Comparison of ENCODE assay signal across 1 cellular context in genomic region chr17:41483991-41484826, GRCh38.
TF ChIP-seq lines count a peak whose summit lies in the region.

No MANE protein-coding gene starts in this region.

TF ChIP-seq in IMR-90, 13 proteins besides CTCF, POLR2A, EP300 and RAD21:
- TF ChIP-seq NFE2L2 (IDR thresholded peaks at IDR 0.05; ENCODE audit: low read depth, low read length) (no peak), BHLHE40 (IDR thresholded peaks at IDR 0.05; ENCODE audit: low read depth, low read length) (no peak)
